ENCODE assay signal across 16 cellular contexts in the genomic region with DNA sequence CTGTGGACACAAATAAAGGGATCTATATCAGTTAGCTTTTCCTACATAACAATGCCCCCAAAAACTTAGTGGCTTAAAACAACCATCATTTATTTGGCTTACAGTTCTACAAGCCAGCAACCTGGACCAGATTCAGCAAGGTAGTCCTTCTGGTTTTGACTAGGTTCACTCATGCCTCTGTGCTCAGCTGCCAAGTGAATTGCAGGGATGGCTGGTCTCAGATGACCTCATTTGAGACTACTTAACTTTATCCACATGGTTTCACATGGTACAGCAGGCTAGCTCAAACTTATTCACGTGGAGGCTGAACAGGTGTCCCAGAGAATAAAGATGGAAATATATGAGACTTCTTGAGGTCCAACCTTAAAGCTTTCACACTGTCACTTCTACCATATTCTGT.
A peak's percentile ranks its signal among the peaks of the same experiment; 100 is the strongest.
DNase-seq lines count a peak whose midpoint lies in the region; ATAC-seq, FAIRE-seq and TF ChIP-seq lines count a peak whose summit lies in the region.
"Had no signal": no experiment of that assay in that cellular context is flagged by ENCODE, and none has a peak within 500 bp of the region (broad histone marks: within the 10 kb centered on the region; RNA-seq: fewer than 3 reads in every experiment).

No MANE protein-coding gene starts in this region.

- TF ChIP-seq CTCF in WERI-Rb-1 (IDR thresholded peaks at IDR 0.05; ENCODE audit: low read depth, low read length): no peak

- H3K4me3 ChIP-seq in WERI-Rb-1 (ENCODE audit: low read depth, low read length): no peak overlapping the region
- H3K4me3 ChIP-seq: GM23338 had no signal

- ATAC-seq in left ventricle myocardium superior (no peak), GM21619 (IDR thresholded peaks at IDR 0.05; ENCODE audit: unreplicated experiment) (no peak)
- ATAC-seq: GM23338 had no signal

- FAIRE-seq in urothelium cell line (lab: Jason Lieb, UNC): no peak
- FAIRE-seq: G401.6 had no signal

- H3K9me3 ChIP-seq in WERI-Rb-1 (ENCODE audit: severe bottlenecking): no peaks in the 10 kb centered on the region

- no peak overlapping the region for H3K27ac ChIP-seq in WERI-Rb-1

- no peaks in the 10 kb centered on the region for H3K27me3 ChIP-seq in WERI-Rb-1 (ENCODE audit: insufficient read depth, low read depth, severe bottlenecking)

- DNase-seq in NCI-H2107 treated with DMSO at 0.1 percent for 48 hours (lab: John Stamatoyannopoulos, UW; ENCODE audit: unreplicated experiment) (peak; percentile 45), NCI-H2107 (lab: John Stamatoyannopoulos, UW) (no peak), NCI-H2029 (lab: John Stamatoyannopoulos, UW) (peak; percentile 59), WERI-Rb-1 (peak; percentile 31), renal cortical epithelial cell (ENCODE audit: low read depth) (peak; percentile 45), left ventricle myocardium superior (no peak), urothelium cell line (ENCODE audit: low spot score) (no peak)
- DNase-seq: C1 segment of cervical spinal cord; NCI-H1417 treated with DMSO at 0.1 percent for 48 hours; NCI-H2081; NCI-H510A treated with DMSO at 0.1 percent for 48 hours; NK-92 treated with Interleukin-12 subunit alpha and Interleukin-12 subunit beta, amount 100 ng/mL, for 24 hours; T-helper 1 cell had no signal

- no peaks in the 10 kb centered on the region for H3K36me3 ChIP-seq in WERI-Rb-1

- intact Hi-C loops in left ventricle myocardium superior (cut with micrococcal nuclease): no loop called here

Comparison
In these comparisons a context has a peak if more than half of its experiments do, and no peak if none do; other contexts are left out.
1. DNase-seq: peak in NCI-H2107 treated with DMSO at 0.1 percent for 48 hours (single experiment), NCI-H2029 (single experiment), WERI-Rb-1 (single experiment) and renal cortical epithelial cell (single experiment); none in NCI-H2107 (single experiment), left ventricle myocardium superior (single experiment) and urothelium cell line (single experiment).